Comparison of ENCODE assay signal across 25 cellular contexts in the genomic region with DNA sequence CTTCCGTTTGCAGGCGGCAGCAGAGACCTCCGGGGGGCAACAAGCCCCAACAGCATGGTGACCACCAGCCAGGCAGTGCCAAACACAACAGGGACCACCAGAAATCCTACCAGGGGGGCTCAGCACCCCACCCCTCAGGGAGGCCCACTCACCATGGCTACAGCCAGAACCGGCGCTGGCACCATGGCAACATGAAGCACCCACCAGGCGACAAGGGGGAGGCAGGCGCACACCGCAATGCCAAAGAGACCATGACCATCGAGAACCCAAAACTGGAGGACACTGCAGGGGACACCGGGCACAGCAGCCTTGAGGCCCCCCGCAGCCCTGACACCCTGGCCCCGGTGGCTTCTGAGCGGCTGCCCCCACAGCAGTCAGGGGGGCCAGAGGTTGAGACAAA.
"Had no signal": no experiment of that assay in that cellular context is flagged by ENCODE, and none has a peak within 500 bp of the region (broad histone marks: within the 10 kb centered on the region; RNA-seq: fewer than 3 reads in every experiment).

No MANE protein-coding gene starts in this region.

- H3K36me3 ChIP-seq: neural progenitor cell, neutrophil, prostate gland, upper lobe of right lung, uterus had no signal

- H3K27ac ChIP-seq: neural progenitor cell, neutrophil, pancreas, prostate gland, right lobe of liver, sigmoid colon, spleen, stomach, thoracic aorta, thyroid gland, tibial nerve, upper lobe of right lung, uterus had no signal

- H3K4me1 ChIP-seq: pancreas, prostate gland, right lobe of liver, uterus had no signal

- H3K4me3 ChIP-seq: neural progenitor cell, pancreas, prostate gland, right lobe of liver, sigmoid colon, smooth muscle cell, spleen, stomach, thoracic aorta, thyroid gland, tibial nerve, upper lobe of right lung, uterus had no signal

- H3K9ac ChIP-seq: neural progenitor cell had no signal

- ATAC-seq: naive thymus-derived CD4-positive, alpha-beta T cell; natural killer cell; pancreas; right cardiac atrium; right lobe of liver; stimulated activated effector memory CD8-positive, alpha-beta T cell treated with anti-CD3 and anti-CD28 coated beads, Interleukin-12 subunit alpha, Interleukin-12 subunit beta, amount 100 ng/mL, for 72 hours; stimulated activated naive B cell treated with anti-CD40 and anti-IgM and Interleukin-4, amounts not matched to agents 10 μg/mL and 1 μg/mL and 100 μg/mL, for 72 hours; upper lobe of right lung had no signal

- H3K27me3 ChIP-seq: neural progenitor cell, neutrophil, pancreas, right lobe of liver, sigmoid colon, spleen, stomach, thyroid gland, tibial nerve, upper lobe of right lung, uterus had no signal

- DNase-seq: naive thymus-derived CD4-positive, alpha-beta T cell; natural killer cell; nucleus accumbens; retina; sigmoid colon; spleen; stimulated activated CD4-positive, alpha-beta T cell treated with anti-CD3 and anti-CD28 coated beads, Interleukin-12 subunit alpha, Interleukin-12 subunit beta, amount 100 ng/mL, for 4 hours; stimulated activated CD4-positive, alpha-beta T cell treated with anti-CD3 and anti-CD28 coated beads, Interleukin-1b, Interleukin-23, amount 100 ng/mL, for 48 hours; stimulated activated CD4-positive, alpha-beta T cell treated with anti-CD3 and anti-CD28 coated beads, Interleukin-4, amount 100 ng/mL, for 24 hours; stimulated activated naive B cell treated with anti-CD40 and anti-IgM and Interleukin-4, amounts not matched to agents 10 μg/mL and 1 μg/mL and 100 μg/mL, for 72 hours; stimulated activated naive CD4-positive, alpha-beta T cell treated with Interleukin-2 at 50 U/mL for 16 hours; stomach; thyroid gland; upper lobe of right lung; uterus had no signal

- FAIRE-seq: pancreas had no signal

- H3K4me2 ChIP-seq: neural progenitor cell, smooth muscle cell had no signal

- H3K9me3 ChIP-seq: neutrophil, pancreas, prostate gland, right lobe of liver, sigmoid colon, spleen, stomach, thoracic aorta, thyroid gland, tibial nerve, upper lobe of right lung, uterus had no signal

- H2AFZ ChIP-seq: neural progenitor cell had no signal
